ENCODE assay signal across 29 cellular contexts in genomic region chr16:58155839-58156238, GRCh38.
"Had no signal": no experiment of that assay in that cellular context is flagged by ENCODE, and none has a peak within 500 bp of the region (broad histone marks: within the 10 kb centered on the region; RNA-seq: fewer than 3 reads in every experiment).

No MANE protein-coding gene starts in this region.

- H3K27ac ChIP-seq: KMS-11, Peyer's patch, RWPE1, SJCRH30, WERI-Rb-1 had no signal

- H3K4me3 ChIP-seq: Peyer's patch, SJCRH30 had no signal

- H3K36me3 Mint-ChIP-seq: activated naive CD4-positive, alpha-beta T cell treated with anti-CD3 and anti-CD28 coated beads, Interleukin-2, amount 50 U/mL, for 72 hours had no signal

- H3K4me1 Mint-ChIP-seq: activated CD4-positive, alpha-beta memory T cell treated with anti-CD3 and anti-CD28 coated beads, Interleukin-2, amount 10 ng/mL, durations not matched to agents 7 days and 5 days; activated CD4-positive, alpha-beta T cell treated with anti-CD3 and anti-CD28 coated beads for 36 hours; brain had no signal

- H3K36me3 ChIP-seq: WERI-Rb-1 had no signal

- H3K27me3 Mint-ChIP-seq: activated CD4-positive, alpha-beta memory T cell treated with anti-CD3 and anti-CD28 coated beads, Interleukin-2, amount 10 ng/mL, durations not matched to agents 7 days and 5 days; activated CD4-positive, alpha-beta T cell treated with anti-CD3 and anti-CD28 coated beads for 36 hours; activated naive CD8-positive, alpha-beta T cell treated with anti-CD3 and anti-CD28 coated beads, Interleukin-2, amount 50 U/mL, for 24 hours; brain had no signal

- H3K4me2 ChIP-seq: KMS-11, SK-N-SH had no signal

- H3K9me3 Mint-ChIP-seq: activated CD4-positive, alpha-beta memory T cell treated with anti-CD3 and anti-CD28 coated beads, Interleukin-2, amount 10 ng/mL, durations not matched to agents 7 days and 5 days; activated naive CD4-positive, alpha-beta T cell treated with anti-CD3 and anti-CD28 coated beads, Interleukin-2, amount 50 U/mL, for 72 hours; activated naive CD8-positive, alpha-beta T cell treated with anti-CD3 and anti-CD28 coated beads, Interleukin-2, amount 50 U/mL, for 24 hours; brain had no signal

- H3K9ac ChIP-seq: KMS-11, SK-N-SH had no signal

- H3K9me3 ChIP-seq: Peyer's patch, SJCRH30, SK-N-SH had no signal

- ATAC-seq: activated CD4-positive, alpha-beta T cell treated with anti-CD3 and anti-CD28 coated beads for 36 hours; activated naive CD8-positive, alpha-beta T cell treated with anti-CD3 and anti-CD28 coated beads, Interleukin-2, amount 50 U/mL, for 24 hours had no signal

- H3K4me3 Mint-ChIP-seq: activated CD4-positive, alpha-beta memory T cell treated with anti-CD3 and anti-CD28 coated beads, Interleukin-2, amount 10 ng/mL, durations not matched to agents 7 days and 5 days; activated CD4-positive, alpha-beta T cell treated with anti-CD3 and anti-CD28 coated beads for 36 hours; activated naive CD8-positive, alpha-beta T cell treated with anti-CD3 and anti-CD28 coated beads, Interleukin-2, amount 50 U/mL, for 24 hours; brain had no signal

- H3K27me3 ChIP-seq: Peyer's patch, SJCRH30 had no signal

- H3K4me1 ChIP-seq: Peyer's patch, SJCRH30 had no signal

- DNase-seq: activated CD4-positive, alpha-beta memory T cell treated with anti-CD3 and anti-CD28 coated beads, Interleukin-2, amount 10 ng/mL, durations not matched to agents 7 days and 5 days; activated CD4-positive, alpha-beta T cell treated with anti-CD3 and anti-CD28 coated beads for 36 hours; activated CD4-positive, alpha-beta T cell treated with anti-CD3 and anti-CD28 coated beads, Interleukin-2, amount 50 U/mL, for 1 hour; activated effector memory CD4-positive, alpha-beta T cell treated with Interleukin-2 at 50 U/mL for 16 hours; activated naive CD4-positive, alpha-beta T cell treated with Interleukin-2 at 50 U/mL for 16 hours; activated naive CD8-positive, alpha-beta T cell treated with anti-CD3 and anti-CD28 coated beads, Interleukin-2, amount 50 U/mL, for 24 hours; activated T-cell treated with anti-CD3 and anti-CD28 coated beads for 4 hours; amygdala; NCI-H1092 treated with DMSO at 0.1 percent for 48 hours; NCI-H1417 treated with DMSO at 0.1 percent for 48 hours; NCI-H1694; NCI-H2029; NCI-H2107; NCI-H2171 treated with DMSO at 0.1 percent for 48 hours; NCI-H226; NCI-H510A; NCI-H526 treated with DMSO at 0.1 percent for 48 hours; NCI-H82; NK-92 treated with Interleukin-12 subunit alpha and Interleukin-12 subunit beta, amount 100 ng/mL, for 24 hours; Peyer's patch; Right ventricle myocardium superior; SJCRH30; SK-N-SH; T-helper 1 cell; WERI-Rb-1 had no signal

- H3K27ac Mint-ChIP-seq: activated CD4-positive, alpha-beta memory T cell treated with anti-CD3 and anti-CD28 coated beads, Interleukin-2, amount 10 ng/mL, durations not matched to agents 7 days and 5 days; activated CD4-positive, alpha-beta T cell treated with anti-CD3 and anti-CD28 coated beads for 36 hours; activated naive CD4-positive, alpha-beta T cell treated with anti-CD3 and anti-CD28 coated beads, Interleukin-2, amount 50 U/mL, for 72 hours; activated naive CD8-positive, alpha-beta T cell treated with anti-CD3 and anti-CD28 coated beads, Interleukin-2, amount 50 U/mL, for 24 hours; brain had no signal
